Comparison of ENCODE assay signal across 10 cellular contexts in genomic region chr12:48008950-48009349, GRCh38. TPM values are rescaled to one million over a fixed set of nuclear protein-coding genes. Genes with fewer than 3 reads are reported as not detected.
"Had no signal": no experiment of that assay in that cellular context is flagged by ENCODE, and none has a peak within 500 bp of the region (broad histone marks: within the 10 kb centered on the region; RNA-seq: fewer than 3 reads in every experiment).

No MANE protein-coding gene starts in this region.

- H3K9me3 Mint-ChIP-seq: HFFc6 had no signal

- H3K4me2 ChIP-seq: GM23338 had no signal

- FAIRE-seq: HepG2 had no signal

- H3K36me3 Mint-ChIP-seq: IgD-negative memory B cell had no signal

- DNase-seq: H7, HFFc6, KG1 had no signal

- H2AFZ ChIP-seq: GM23338 had no signal

- ATAC-seq: GM23338, HCT116, HepG2 had no signal

- H3K9me3 ChIP-seq: HAP-1 had no signal

- H3K4me3 Mint-ChIP-seq: GM23338, HFFc6, IgD-negative memory B cell had no signal

- H3K27ac ChIP-seq: HL-60 had no signal

- H3K36me3 ChIP-seq: HAP-1 had no signal

- H3K4me3 ChIP-seq: GM23338, HAP-1 had no signal

- H3K27ac Mint-ChIP-seq: GM23338, HFFc6, IgD-negative memory B cell had no signal

RNA-seq across cellular contexts. Expression of gene COL2A1, which starts 4.7 kb away (rescaled TPM):
- total RNA-seq: H4, HFFc6 had no signal
- polyA plus RNA-seq: IgD-negative memory B cell had no signal
